1 cellular context compared by ENCODE assay signal in genomic region chr7:105136221-105136620, GRCh38.
TF ChIP-seq lines count a peak whose summit lies in the region.

No MANE protein-coding gene starts in this region.

TF ChIP-seq in IMR-90, 13 proteins besides CTCF, POLR2A, EP300 and RAD21 (continued from another document):
- TF ChIP-seq SMC3 (IDR thresholded peaks at IDR 0.05; ENCODE audit: low read depth, low read length) (no peak), CEBPB (IDR thresholded peaks at IDR 0.05; ENCODE audit: low read depth, low read length) (no peak), MAFK (IDR thresholded peaks at IDR 0.05; ENCODE audit: low read depth, low read length) (no peak), RCOR1 (IDR thresholded peaks at IDR 0.05; ENCODE audit: insufficient replicate concordance, low read length) (no peak), CHD1 (IDR thresholded peaks at IDR 0.05; ENCODE audit: low read depth, low read length) (no peak), NFE2L2 (IDR thresholded peaks at IDR 0.05; ENCODE audit: low read depth, low read length) (no peak), FOS (IDR thresholded peaks at IDR 0.05; ENCODE audit: low read depth, low read length) (no peak), ELK1 (IDR thresholded peaks at IDR 0.05; ENCODE audit: borderline replicate concordance, low read depth, low read length) (no peak), MAZ (IDR thresholded peaks at IDR 0.05; ENCODE audit: borderline replicate concordance, low read depth, low read length) (no peak)
TF ChIP-seq in IMR-90: peak in this region for 0.
